ENCODE assay signal across 8 cellular contexts in the genomic region with DNA sequence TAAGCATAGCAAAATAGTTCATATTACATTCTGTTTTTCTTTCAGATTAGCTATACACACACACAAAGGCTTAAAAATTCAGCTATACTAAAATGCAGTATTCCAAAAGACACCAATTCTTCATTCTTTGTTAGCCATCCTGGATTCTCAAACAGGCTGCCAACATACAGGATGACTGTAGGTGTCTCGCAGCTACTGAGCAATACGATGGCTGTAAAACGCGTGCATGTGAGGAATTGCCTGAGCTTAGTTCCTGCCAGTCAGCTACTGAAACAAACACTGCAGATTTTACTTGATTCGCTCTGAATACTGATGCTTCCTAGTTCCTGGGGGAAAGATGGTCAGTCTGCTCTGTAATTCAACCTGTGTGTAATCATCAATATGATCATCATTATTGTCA. TPM values are rescaled to one million over a fixed set of nuclear protein-coding genes. Genes with fewer than 3 reads are reported as not detected.
DNase-seq lines count a peak whose midpoint lies in the region; ATAC-seq, FAIRE-seq and TF ChIP-seq lines count a peak whose summit lies in the region.

No MANE protein-coding gene starts in this region.

- no TSS peak for BruUV-seq in mammary epithelial cell (replicated peaks; lab: Mats Ljungman, UMichigan)

- H3K27ac Mint-ChIP-seq in natural killer cell = no peak overlapping the region
- no peak overlapping the region for H3K27ac Mint-ChIP-seq in natural killer cell treated with Interleukin-12 subunit alpha and Interleukin-12 subunit beta and Interleukin-15 and Interleukin-18, amount 100 ng/mL, for 72 hours

- no peak overlapping the region for H3K4me3 Mint-ChIP-seq in natural killer cell
- H3K4me3 Mint-ChIP-seq in natural killer cell treated with Interleukin-12 subunit alpha and Interleukin-12 subunit beta and Interleukin-15 and Interleukin-18, amount 100 ng/mL, for 72 hours = no peak overlapping the region

- peaks cover 6 to 14% of the 10 kb centered on the region in 2 donors for H3K27me3 Mint-ChIP-seq in natural killer cell (ENCODE audit: low read depth in 2 of 2)
- peaks cover 8 to 20% of the 10 kb centered on the region in 2 donors for H3K27me3 Mint-ChIP-seq in natural killer cell treated with Interleukin-12 subunit alpha and Interleukin-12 subunit beta and Interleukin-15 and Interleukin-18, amount 100 ng/mL, for 72 hours

- no peaks in the 10 kb centered on the region for H3K36me3 ChIP-seq in mammary epithelial cell (ENCODE audit: insufficient read depth, low read length)
- H3K36me3 ChIP-seq in osteoblast (ENCODE audit: insufficient read depth, low read length) = no peaks in the 10 kb centered on the region

- H3K4me1 ChIP-seq in mammary epithelial cell (ENCODE audit: insufficient read depth, low read length) (no peaks in the 10 kb centered on the region), osteoblast (ENCODE audit: insufficient read depth, low read length) (peaks cover 4% of the 10 kb centered on the region)

- H3K4me2 ChIP-seq in mammary epithelial cell (ENCODE audit: insufficient read depth, low read depth, low read length) (peak overlapping the region; percentile 50), osteoblast (ENCODE audit: insufficient read depth, low read length) (peak overlapping the region; percentile 56)

- H4K20me1 ChIP-seq in mammary epithelial cell (ENCODE audit: insufficient read depth, low read length) (no peaks in the 10 kb centered on the region), osteoblast (ENCODE audit: insufficient read depth, low read length) (no peaks in the 10 kb centered on the region)

- H3K4me3 ChIP-seq in mammary epithelial cell (replicated peaks in 1 of 3; ENCODE audit: insufficient read depth in 1 of 3, low read depth in 2 of 3, low read length in 3 of 3) (no peak overlapping the region), osteoblast (ENCODE audit: insufficient read depth, low read length) (peak overlapping the region; percentile 11)

- no peak overlapping the region for H3K9ac ChIP-seq in mammary epithelial cell (ENCODE audit: insufficient read depth, low read length)

- no peak for TF ChIP-seq CTCF in natural killer cell (IDR thresholded peaks at IDR 0.05)
- TF ChIP-seq CTCF in mammary epithelial cell (conservative IDR thresholded peaks at IDR 0.05 in 1 of 2, IDR thresholded peaks at IDR 0.05 in 1 of 2; ENCODE audit: extremely low read depth in 1 of 2, insufficient read depth in 1 of 2, low read depth in 1 of 2, low read length in 2 of 2) = peak; percentile 25 to 40
- peak; percentile 49 for TF ChIP-seq CTCF in osteoblast (IDR thresholded peaks at IDR 0.05; ENCODE audit: extremely low read depth, low read depth, low read length)

- H3K4me1 Mint-ChIP-seq in natural killer cell = no peaks in the 10 kb centered on the region
- no peaks in the 10 kb centered on the region for H3K4me1 Mint-ChIP-seq in natural killer cell treated with Interleukin-12 subunit alpha and Interleukin-12 subunit beta and Interleukin-15 and Interleukin-18, amount 100 ng/mL, for 72 hours (ENCODE audit: low read depth in 2 of 2)

- CTCF ChIA-PET in mammary epithelial cell (lab: Charles Lee; ENCODE audit: low non-redundant PET) = interaction anchor here (0.6 to 0.8 kb wide), 3 partner anchors 14 to 124 kb away, joined by 4 to 8 read pairs (median 7); no protein-coding TSS in a partner anchor

- H3K27ac ChIP-seq in mammary epithelial cell (ENCODE audit: insufficient read depth, low read depth, low read length) (no peak overlapping the region), osteoblast (ENCODE audit: low read depth, low read length) (no peak overlapping the region)

- H3K27me3 ChIP-seq in mammary epithelial cell (ENCODE audit: insufficient read depth, low read length) = no peaks in the 10 kb centered on the region
- peaks cover 9% of the 10 kb centered on the region for H3K27me3 ChIP-seq in osteoblast (ENCODE audit: insufficient read depth, low read length)

- DNase-seq in natural killer cell = no peak
- DNase-seq in natural killer cell treated with Interleukin-12 subunit alpha and Interleukin-12 subunit beta and Interleukin-15 and Interleukin-18, amount 100 ng/mL, for 72 hours (ENCODE audit: low spot score) = no peak
- DNase-seq in NCI-H1092 treated with DMSO at 0.1 percent for 48 hours (lab: John Stamatoyannopoulos, UW) = peak; percentile 20
- peak; percentile 58 for DNase-seq in mammary epithelial cell
- DNase-seq in osteoblast (ENCODE audit: insufficient read length, low spot score, missing footprints) = peak; percentile 90
- no peak for DNase-seq in activated T-cell treated with anti-CD3 and anti-CD28 coated beads, Interleukin-2, amount 50 U/mL, for 48 hours
- DNase-seq in stimulated activated CD4-positive, alpha-beta T cell treated with anti-CD3 and anti-CD28 coated beads, Interleukin-2, amount 100 ng/mL, for 48 hours = no peak
- no peak for DNase-seq in urothelium cell line (ENCODE audit: low spot score)

- ATAC-seq in natural killer cell = peak in 2 of 3 donors; percentile 55 to 75
- no peak for ATAC-seq in natural killer cell treated with Interleukin-12 subunit alpha and Interleukin-12 subunit beta and Interleukin-15 and Interleukin-18, amount 100 ng/mL, for 72 hours

- H3K79me2 ChIP-seq in mammary epithelial cell (ENCODE audit: insufficient read depth, low read length) (no peaks in the 10 kb centered on the region), osteoblast (ENCODE audit: insufficient read depth, low read length) (no peaks in the 10 kb centered on the region)

- in situ Hi-C loops in mammary epithelial cell (cut with MboI; ENCODE audit: low sequenced_read_pairs in 2 of 2) = no loop called here

- dilution Hi-C loops in mammary epithelial cell (cut with HindIII; ENCODE audit: low sequenced_read_pairs) = no loop called here

- peak overlapping the region; percentile 83 for H2AFZ ChIP-seq in mammary epithelial cell (ENCODE audit: low read depth, low read length)
- peak overlapping the region; percentile 71 for H2AFZ ChIP-seq in osteoblast (ENCODE audit: low read length)

- H3K36me3 Mint-ChIP-seq in natural killer cell = no peaks in the 10 kb centered on the region
- no peaks in the 10 kb centered on the region for H3K36me3 Mint-ChIP-seq in natural killer cell treated with Interleukin-12 subunit alpha and Interleukin-12 subunit beta and Interleukin-15 and Interleukin-18, amount 100 ng/mL, for 72 hours

- H3K9me3 Mint-ChIP-seq in natural killer cell = no peaks in the 10 kb centered on the region
- no peaks in the 10 kb centered on the region for H3K9me3 Mint-ChIP-seq in natural killer cell treated with Interleukin-12 subunit alpha and Interleukin-12 subunit beta and Interleukin-15 and Interleukin-18, amount 100 ng/mL, for 72 hours

- 40% methylated on average over 5 of the region's 5 CpGs for WGBS in mammary epithelial cell (ENCODE audit: low coverage, missing lambda C conversion rate)

- intact Hi-C loops in natural killer cell (cut with micrococcal nuclease) = no loop called here
- intact Hi-C loops in mammary epithelial cell (cut with micrococcal nuclease) = loop anchor here (1.0 to 5.0 kb wide), 2 partner anchors 15 to 69 kb away; no protein-coding TSS in a partner anchor

- FAIRE-seq in urothelium cell line (lab: Jason Lieb, UNC) = no peak

- H3K9me3 ChIP-seq in mammary epithelial cell (replicated peaks; ENCODE audit: insufficient read depth, low read length) (no peaks in the 10 kb centered on the region), osteoblast (ENCODE audit: low read depth, low read length) (no peaks in the 10 kb centered on the region)

RNA-seq across cellular contexts. Expression of gene HMGN1, which starts 24.7 kb away (rescaled TPM):
- total RNA-seq in natural killer cell (100 to 1,000 TPM; 187 to 228 (median 219) TPM), mammary epithelial cell (100 to 1,000 TPM; 118 to 285 TPM), osteoblast (130 and 154 TPM in 2 replicates)
- total RNA-seq in natural killer cell treated with Interleukin-12 subunit alpha and Interleukin-12 subunit beta and Interleukin-15 and Interleukin-18, amount 100 ng/mL, for 72 hours = 100 to 1,000 TPM; 229 to 323 TPM
- 124 TPM for polyA plus RNA-seq in mammary epithelial cell
- 52.9 TPM for polyA minus RNA-seq in mammary epithelial cell

Comparison
In these comparisons a context has a peak if more than half of its experiments do, and no peak if none do; other contexts are left out.
1. ATAC-seq: peak in natural killer cell (2 of 3); none in natural killer cell treated with Interleukin-12 subunit alpha and Interleukin-12 subunit beta and Interleukin-15 and Interleukin-18, amount 100 ng/mL, for 72 hours (0 of 2).
2. DNase-seq: peak in NCI-H1092 treated with DMSO at 0.1 percent for 48 hours (single experiment), mammary epithelial cell (single experiment) and osteoblast (single experiment); none in natural killer cell (single experiment), natural killer cell treated with Interleukin-12 subunit alpha and Interleukin-12 subunit beta and Interleukin-15 and Interleukin-18, amount 100 ng/mL, for 72 hours (single experiment), activated T-cell treated with anti-CD3 and anti-CD28 coated beads, Interleukin-2, amount 50 U/mL, for 48 hours (0 of 2), stimulated activated CD4-positive, alpha-beta T cell treated with anti-CD3 and anti-CD28 coated beads, Interleukin-2, amount 100 ng/mL, for 48 hours (0 of 2) and urothelium cell line (single experiment).